Comparison of ENCODE assay signal across 8 cellular contexts in the genomic region with DNA sequence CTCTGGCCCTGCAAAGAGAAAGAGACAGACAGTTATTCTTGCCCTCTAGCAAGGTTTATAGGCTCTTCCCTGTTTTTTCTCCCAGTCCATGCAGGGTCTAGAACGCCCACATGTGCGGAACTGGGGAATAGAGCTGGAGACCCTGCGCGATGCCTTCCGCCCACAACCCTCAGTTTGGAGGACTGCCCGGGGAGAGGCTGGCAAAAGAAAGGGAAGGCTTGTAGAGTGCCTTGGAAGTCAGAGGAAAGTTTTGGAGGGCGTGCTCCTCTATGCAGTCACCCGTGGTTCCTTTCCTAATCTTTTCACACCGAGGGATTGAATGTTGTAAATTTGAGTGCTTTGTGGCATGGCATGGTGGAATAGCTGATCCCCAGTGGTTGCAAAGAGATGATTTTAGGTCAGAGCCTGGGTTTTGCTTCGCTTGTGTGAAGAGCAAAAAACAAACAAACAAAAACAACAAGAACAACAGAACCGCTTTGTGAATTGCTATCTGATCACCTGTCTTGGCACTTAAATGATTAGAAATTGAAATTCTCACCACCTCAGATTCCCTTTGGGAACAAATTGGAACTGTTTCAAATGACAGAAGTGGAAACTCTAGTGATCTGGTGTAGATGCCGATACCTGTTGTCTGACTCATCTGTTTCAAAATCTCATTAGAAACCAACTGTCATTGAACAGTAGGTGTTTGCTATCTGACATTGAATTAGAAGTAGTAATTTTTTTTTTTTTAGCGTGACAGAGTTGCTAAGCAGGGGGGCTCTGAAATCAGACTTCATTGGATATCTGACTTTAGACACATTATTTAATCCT. TPM values are rescaled to one million over a fixed set of nuclear protein-coding genes. Genes with fewer than 3 reads are reported as not detected.
A peak's percentile ranks its signal among the peaks of the same experiment; 100 is the strongest.
DNase-seq lines count a peak whose midpoint lies in the region; ATAC-seq and TF ChIP-seq lines count a peak whose summit lies in the region.

No MANE protein-coding gene starts in this region.

- TF ChIP-seq CTCF in body of pancreas (IDR thresholded peaks at IDR 0.05): no peak
- no peak for TF ChIP-seq CTCF in kidney epithelial cell (IDR thresholded peaks at IDR 0.05; ENCODE audit: insufficient read depth, low read length, poor library complexity, severe bottlenecking)
- TF ChIP-seq CTCF in suprapubic skin (IDR thresholded peaks at IDR 0.05): no peak

- TF ChIP-seq EP300 in suprapubic skin (IDR thresholded peaks at IDR 0.05): no peak

- intact Hi-C loops in activated naive CD4-positive, alpha-beta T cell treated with anti-CD3 and anti-CD28 coated beads for 36 hours (cut with micrococcal nuclease): no loop called here
- intact Hi-C loops in body of pancreas (cut with DNase I): no loop called here

- DNase-seq in activated naive CD4-positive, alpha-beta T cell treated with anti-CD3 and anti-CD28 coated beads for 36 hours: no peak
- DNase-seq in activated naive CD4-positive, alpha-beta T cell treated with Interleukin-2 at 50 U/mL for 16 hours: no peak
- DNase-seq in MG63 (peak; percentile 72), body of pancreas (peak in 2 of 4 donors; percentile 7 to 16), kidney epithelial cell (ENCODE audit: low read depth) (no peak), suprapubic skin (ENCODE audit: low spot score in 2 of 2) (peak in 1 of 2 donors; percentile 65), epidermal melanocyte (ENCODE audit: insufficient read length, low spot score) (no peak)

- H3K36me3 Mint-ChIP-seq in activated naive CD4-positive, alpha-beta T cell treated with anti-CD3 and anti-CD28 coated beads for 36 hours (ENCODE audit: low read depth): peaks cover 2% of the 10 kb centered on the region

- peak overlapping the region; percentile 91 for H3K4me3 Mint-ChIP-seq in activated naive CD4-positive, alpha-beta T cell treated with anti-CD3 and anti-CD28 coated beads for 36 hours

- ATAC-seq in body of pancreas: peak; percentile 9
- no peak for ATAC-seq in HG02610 (IDR thresholded peaks at IDR 0.05; ENCODE audit: unreplicated experiment)

- peaks cover 8% of the 10 kb centered on the region for H3K4me1 Mint-ChIP-seq in activated naive CD4-positive, alpha-beta T cell treated with anti-CD3 and anti-CD28 coated beads for 36 hours (ENCODE audit: low read depth)

- peak overlapping the region in 2 of 4 donors; percentile 71 to 76 for H3K27ac ChIP-seq in body of pancreas
- H3K27ac ChIP-seq in suprapubic skin: peak overlapping the region; percentile 81

- H3K27me3 Mint-ChIP-seq in activated naive CD4-positive, alpha-beta T cell treated with anti-CD3 and anti-CD28 coated beads for 36 hours (ENCODE audit: low read depth): peaks cover 30% of the 10 kb centered on the region

- no peak for TF ChIP-seq POLR2A in body of pancreas (IDR thresholded peaks at IDR 0.05)
- TF ChIP-seq POLR2A in suprapubic skin (IDR thresholded peaks at IDR 0.05): no peak

- H3K9me3 Mint-ChIP-seq in activated naive CD4-positive, alpha-beta T cell treated with anti-CD3 and anti-CD28 coated beads for 36 hours: no peaks in the 10 kb centered on the region

- no peaks in the 10 kb centered on the region for H3K36me3 ChIP-seq in MG63
- H3K36me3 ChIP-seq in body of pancreas (replicated peaks in 1 of 2; ENCODE audit: insufficient read depth in 1 of 2, low read depth in 2 of 2): no peaks in the 10 kb centered on the region
- no peaks in the 10 kb centered on the region for H3K36me3 ChIP-seq in kidney epithelial cell (ENCODE audit: control insufficient read depth, insufficient read depth, low read length)
- no peaks in the 10 kb centered on the region for H3K36me3 ChIP-seq in suprapubic skin

- H3K4me3 ChIP-seq in MG63 (peak overlapping the region; percentile 70), body of pancreas (peak overlapping the region in 1 of 2 donors; percentile 41), kidney epithelial cell (ENCODE audit: low read depth, low read length) (peak overlapping the region; percentile 94), suprapubic skin (peak overlapping the region; percentile 83)

- no peak overlapping the region for H3K27ac Mint-ChIP-seq in activated naive CD4-positive, alpha-beta T cell treated with anti-CD3 and anti-CD28 coated beads for 36 hours

- WGBS in body of pancreas, 2 donors: 5 to 8% methylated on average over 13 of the region's 13 CpGs
- WGBS in suprapubic skin: 13% methylated on average over 13 of the region's 13 CpGs

- peaks cover 18% of the 10 kb centered on the region for H3K4me1 ChIP-seq in body of pancreas
- H3K4me1 ChIP-seq in suprapubic skin: peaks cover 19% of the 10 kb centered on the region

- H3K27me3 ChIP-seq in MG63 (no peaks in the 10 kb centered on the region), body of pancreas (no peaks in the 10 kb centered on the region), kidney epithelial cell (ENCODE audit: control insufficient read depth, insufficient read depth, low read length) (no peaks in the 10 kb centered on the region), suprapubic skin (no peaks in the 10 kb centered on the region)

- no peaks in the 10 kb centered on the region for H3K9me3 ChIP-seq in MG63
- no peaks in the 10 kb centered on the region for H3K9me3 ChIP-seq in body of pancreas
- no peaks in the 10 kb centered on the region for H3K9me3 ChIP-seq in suprapubic skin

- CTCF ChIA-PET in activated naive CD4-positive, alpha-beta T cell treated with anti-CD3 and anti-CD28 coated beads for 36 hours (lab: Charles Lee): no interaction called here

RNA-seq across cellular contexts. Expression of a gene that starts 1.0 kb away (rescaled TPM):
- 1 to 10 TPM; 4.7 to 5.5 TPM for total RNA-seq in activated naive CD4-positive, alpha-beta T cell treated with anti-CD3 and anti-CD28 coated beads for 36 hours
- total RNA-seq in MG63 (2014; rRNA removed; shearing (Covaris generic); ENCODE audit: low replicate concordance): 13.4 and 44.0 TPM in 2 replicates
- total RNA-seq in body of pancreas: 1 to 10 TPM; 2.1 to 2.3 TPM
- 2.5 and 7.3 TPM in 2 replicates for total RNA-seq in kidney epithelial cell
- 10 to 100 TPM in 1 of 4 donors, 1 to 10 TPM in 3; 5.1 to 14.3 (median 5.7) TPM for total RNA-seq in suprapubic skin
